Comparison of ENCODE assay signal across 8 cellular contexts in the genomic region with DNA sequence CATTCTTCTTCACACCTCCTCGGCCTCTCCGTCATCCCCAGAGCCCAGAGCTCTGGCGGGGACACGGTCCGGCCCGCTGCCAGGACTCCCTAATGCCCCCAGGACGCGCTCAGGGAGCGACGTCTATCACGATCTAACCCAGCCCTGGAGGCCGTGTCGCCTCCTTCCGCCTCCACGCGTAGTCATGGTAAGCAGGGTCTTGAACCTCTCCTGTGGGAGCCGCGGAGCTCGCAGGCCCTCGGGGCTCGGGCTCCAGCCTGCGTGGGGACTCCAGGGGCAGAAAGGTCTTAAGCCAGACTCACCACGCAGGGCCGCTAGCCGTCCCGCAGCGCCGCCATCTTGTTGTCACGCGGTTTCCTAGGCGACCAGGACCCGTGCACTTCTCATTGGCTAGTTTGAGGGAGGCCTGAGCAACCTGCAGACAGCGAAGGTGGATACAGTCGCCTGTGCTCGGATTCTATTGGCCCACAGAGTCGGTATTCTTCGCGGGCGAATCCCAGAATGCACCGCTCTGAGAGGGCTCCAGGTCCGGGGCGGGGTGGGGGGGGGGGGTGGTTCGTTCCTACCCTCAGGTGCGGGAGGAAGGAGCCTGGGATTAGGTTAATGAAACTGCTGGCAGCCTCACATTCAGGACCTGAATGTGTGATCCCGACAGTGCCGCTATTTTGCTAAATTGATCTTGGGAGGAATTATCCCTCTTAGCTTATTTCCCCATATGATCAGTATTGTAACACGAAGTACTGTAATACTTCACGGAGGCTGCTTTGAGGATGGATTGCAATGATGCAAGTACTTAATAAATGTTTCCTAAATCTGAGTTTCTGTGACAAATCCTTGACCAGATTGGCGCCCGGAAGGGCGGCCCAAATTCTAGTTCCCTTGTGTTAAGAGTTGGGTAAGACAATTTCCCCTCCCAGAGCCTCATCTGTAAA. TPM values are rescaled to one million over a fixed set of nuclear protein-coding genes. Genes with fewer than 3 reads are reported as not detected.
DNase-seq lines count a peak whose midpoint lies in the region; ATAC-seq lines count a peak whose summit lies in the region.

A gene with protein sequence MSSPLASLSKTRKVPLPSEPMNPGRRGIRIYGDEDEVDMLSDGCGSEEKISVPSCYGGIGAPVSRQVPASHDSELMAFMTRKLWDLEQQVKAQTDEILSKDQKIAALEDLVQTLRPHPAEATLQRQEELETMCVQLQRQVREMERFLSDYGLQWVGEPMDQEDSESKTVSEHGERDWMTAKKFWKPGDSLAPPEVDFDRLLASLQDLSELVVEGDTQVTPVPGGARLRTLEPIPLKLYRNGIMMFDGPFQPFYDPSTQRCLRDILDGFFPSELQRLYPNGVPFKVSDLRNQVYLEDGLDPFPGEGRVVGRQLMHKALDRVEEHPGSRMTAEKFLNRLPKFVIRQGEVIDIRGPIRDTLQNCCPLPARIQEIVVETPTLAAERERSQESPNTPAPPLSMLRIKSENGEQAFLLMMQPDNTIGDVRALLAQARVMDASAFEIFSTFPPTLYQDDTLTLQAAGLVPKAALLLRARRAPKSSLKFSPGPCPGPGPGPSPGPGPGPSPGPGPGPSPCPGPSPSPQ (minus strand): TSS at position 347 of the 932 bp plus-strand sequence. CDS start 3,753 bp downstream, outside the sequence.

- H2AFZ ChIP-seq in mesenchymal stem cell (ENCODE audit: low read depth, low read length): peak within 1 kb of the TSS; percentile 96

- peak; percentile 93 for ATAC-seq in GM21367 (IDR thresholded peaks at IDR 0.05; ENCODE audit: unreplicated experiment)
- peak; percentile 100 for ATAC-seq in effector memory CD8-positive, alpha-beta T cell (replicated peaks)

- H3K9me3 Mint-ChIP-seq in effector memory CD8-positive, alpha-beta T cell: no peaks in the 10 kb centered on the region

- peak within 1 kb of the TSS; percentile 83 for H4K8ac ChIP-seq in mesenchymal stem cell (ENCODE audit: low read length)

- no peak within 1 kb of the TSS for H2BK5ac ChIP-seq in mesenchymal stem cell (ENCODE audit: low read depth, low read length, poor library complexity, severe bottlenecking)

- no peaks in the 10 kb centered on the region for H3K27me3 ChIP-seq in mesenchymal stem cell (ENCODE audit: control insufficient read depth in 1 of 2, insufficient read depth in 1 of 2, low read length in 2 of 2)

- peak within 1 kb of the TSS; percentile 97 for H3K9ac ChIP-seq in mesenchymal stem cell (ENCODE audit: low read length)

- peak within 1 kb of the TSS; percentile 12 for H2BK15ac ChIP-seq in mesenchymal stem cell (ENCODE audit: low read depth, poor library complexity, severe bottlenecking)

- H3K4me3 ChIP-seq in mesenchymal stem cell (ENCODE audit: insufficient read depth in 1 of 2, low read depth in 1 of 2, low read length in 2 of 2): peak within 1 kb of the TSS; percentile 94 to 98

- H3K9me3 ChIP-seq in mesenchymal stem cell (ENCODE audit: control insufficient read depth, low read length): no peaks in the 10 kb centered on the region

- H4K91ac ChIP-seq in mesenchymal stem cell (ENCODE audit: low read length): peak within 1 kb of the TSS; percentile 56

- DNase-seq in COR-L47 (lab: John Stamatoyannopoulos, UW) (peak; percentile 97), HT1080 (ENCODE audit: low read depth) (peak; percentile 93), NOMO-1 (lab: John Stamatoyannopoulos, UW; ENCODE audit: unreplicated experiment in 2 of 2) (peak; percentile 96), mesenchymal stem cell (peak; percentile 96)
- DNase-seq in activated CD8-positive, alpha-beta memory T cell treated with anti-CD3 and anti-CD28 coated beads for 24 hours: peak; percentile 93
- DNase-seq in effector memory CD8-positive, alpha-beta T cell: peak; percentile 86 to 89 (median 86)
- peak; percentile 80 for DNase-seq in stimulated activated CD8-positive, alpha-beta memory T cell treated with anti-CD3 and anti-CD28 coated beads, Interleukin-12 subunit alpha, Interleukin-12 subunit beta, amount 100 ng/mL, for 24 hours (ENCODE audit: extremely low read depth)

- peak within 1 kb of the TSS; percentile 90 to 94 for H3K27ac Mint-ChIP-seq in effector memory CD8-positive, alpha-beta T cell

- H3K23ac ChIP-seq in mesenchymal stem cell (ENCODE audit: low read length in 2 of 2): peak within 1 kb of the TSS in 1 of 2 experiments; percentile 34

- H3K18ac ChIP-seq in mesenchymal stem cell (ENCODE audit: low read depth in 1 of 2, low read length in 2 of 2): peak within 1 kb of the TSS; percentile 37 to 97

- H2BK12ac ChIP-seq in mesenchymal stem cell (ENCODE audit: low read length in 2 of 2): peak within 1 kb of the TSS in 1 of 2 experiments; percentile 60

- H2AK5ac ChIP-seq in mesenchymal stem cell (ENCODE audit: low read length, severe bottlenecking): peak within 1 kb of the TSS; percentile 3

- H3K36me3 Mint-ChIP-seq in effector memory CD8-positive, alpha-beta T cell (ENCODE audit: insufficient read depth): peaks cover 8% of the 10 kb centered on the region

- peak within 1 kb of the TSS; percentile 98 for H3K4me2 ChIP-seq in mesenchymal stem cell (ENCODE audit: low read length, poor library complexity, severe bottlenecking)

- H2BK120ac ChIP-seq in mesenchymal stem cell (ENCODE audit: low read depth, low read length): no peak within 1 kb of the TSS

- H3K14ac ChIP-seq in mesenchymal stem cell (ENCODE audit: low read length in 2 of 2): peak within 1 kb of the TSS in 1 of 2 experiments; percentile 18

- no peak within 1 kb of the TSS for H3K27ac ChIP-seq in mesenchymal stem cell (ENCODE audit: low read length, poor library complexity, severe bottlenecking)

- peak within 1 kb of the TSS; percentile 73 to 76 for H3K4ac ChIP-seq in mesenchymal stem cell (ENCODE audit: low read depth in 1 of 2, low read length in 2 of 2)

- H3K4me1 ChIP-seq in mesenchymal stem cell (ENCODE audit: control insufficient read depth, insufficient read depth, low read depth, low read length): peaks cover 16% of the 10 kb centered on the region

- H3K4me1 Mint-ChIP-seq in effector memory CD8-positive, alpha-beta T cell (ENCODE audit: low read depth in 2 of 2): peaks cover 13% of the 10 kb centered on the region in 2 donors

- H3K36me3 ChIP-seq in mesenchymal stem cell (ENCODE audit: control insufficient read depth in 1 of 2, insufficient read depth in 2 of 2, low read depth in 1 of 2, low read length in 2 of 2): peaks cover 0 to 2% of the 10 kb centered on the region in 2 experiments

- H3K27me3 Mint-ChIP-seq in effector memory CD8-positive, alpha-beta T cell: no peaks in the 10 kb centered on the region

- WGBS in mesenchymal stem cell: 4% methylated on average over 46 of the region's 51 CpGs

- peak within 1 kb of the TSS; percentile 93 to 97 for H3K4me3 Mint-ChIP-seq in effector memory CD8-positive, alpha-beta T cell

- peaks cover 23% of the 10 kb centered on the region for H3K79me1 ChIP-seq in mesenchymal stem cell (replicated peaks; ENCODE audit: low read length, poor library complexity, severe bottlenecking)

RNA-seq across cellular contexts. Expression of the gene that starts here (rescaled TPM):
- total RNA-seq in HT1080 (2014; rRNA removed; shearing (Covaris generic)): 4.0 and 4.5 TPM in 2 replicates
- polyA plus RNA-seq in HT1080 (2015; cell fraction: cytosol; rRNA removed): 3.3 and 4.4 TPM in 2 replicates
- 33.1 and 35.2 TPM in 2 replicates for polyA plus RNA-seq in HT1080 (2015; cell fraction: nucleus; rRNA removed)
- polyA plus RNA-seq in mesenchymal stem cell (2013, experiment 1 of 2): 8.0 TPM
- 8.1 TPM for polyA plus RNA-seq in mesenchymal stem cell (2013, experiment 2 of 2)
